1 cellular context compared by ENCODE assay signal in genomic region chr9:136997355-136997754, GRCh38.
TF ChIP-seq lines count a peak whose summit lies in the region.

No MANE protein-coding gene starts in this region.

TF ChIP-seq in HCT116, 20 proteins besides CTCF, POLR2A, EP300 and RAD21 (continued from another document):
- TF ChIP-seq REST (IDR thresholded peaks at IDR 0.05; ENCODE audit: low read depth) (no peak), ELF1 (IDR thresholded peaks at IDR 0.05; ENCODE audit: borderline replicate concordance, low read depth) (no peak), SP1 (IDR thresholded peaks at IDR 0.05; ENCODE audit: low read depth) (no peak), ZBTB33 (IDR thresholded peaks at IDR 0.05; ENCODE audit: extremely low read depth, insufficient replicate concordance, low read length) (no peak), CEBPB (IDR thresholded peaks at IDR 0.05; ENCODE audit: low read depth) (no peak), YY1 (IDR thresholded peaks at IDR 0.05; ENCODE audit: extremely low read depth, insufficient replicate concordance, low read depth, low read length) (no peak), SIN3A (IDR thresholded peaks at IDR 0.05; ENCODE audit: low read depth) (no peak), JUND (IDR thresholded peaks at IDR 0.05) (no peak), SRF (IDR thresholded peaks at IDR 0.05; ENCODE audit: low read depth) (no peak), MAX (IDR thresholded peaks at IDR 0.05) (no peak), CBX3 (IDR thresholded peaks at IDR 0.05; ENCODE audit: low read depth) (no peak), EGR1 (IDR thresholded peaks at IDR 0.05; ENCODE audit: low read depth) (no peak)
